In the genomic region with DNA sequence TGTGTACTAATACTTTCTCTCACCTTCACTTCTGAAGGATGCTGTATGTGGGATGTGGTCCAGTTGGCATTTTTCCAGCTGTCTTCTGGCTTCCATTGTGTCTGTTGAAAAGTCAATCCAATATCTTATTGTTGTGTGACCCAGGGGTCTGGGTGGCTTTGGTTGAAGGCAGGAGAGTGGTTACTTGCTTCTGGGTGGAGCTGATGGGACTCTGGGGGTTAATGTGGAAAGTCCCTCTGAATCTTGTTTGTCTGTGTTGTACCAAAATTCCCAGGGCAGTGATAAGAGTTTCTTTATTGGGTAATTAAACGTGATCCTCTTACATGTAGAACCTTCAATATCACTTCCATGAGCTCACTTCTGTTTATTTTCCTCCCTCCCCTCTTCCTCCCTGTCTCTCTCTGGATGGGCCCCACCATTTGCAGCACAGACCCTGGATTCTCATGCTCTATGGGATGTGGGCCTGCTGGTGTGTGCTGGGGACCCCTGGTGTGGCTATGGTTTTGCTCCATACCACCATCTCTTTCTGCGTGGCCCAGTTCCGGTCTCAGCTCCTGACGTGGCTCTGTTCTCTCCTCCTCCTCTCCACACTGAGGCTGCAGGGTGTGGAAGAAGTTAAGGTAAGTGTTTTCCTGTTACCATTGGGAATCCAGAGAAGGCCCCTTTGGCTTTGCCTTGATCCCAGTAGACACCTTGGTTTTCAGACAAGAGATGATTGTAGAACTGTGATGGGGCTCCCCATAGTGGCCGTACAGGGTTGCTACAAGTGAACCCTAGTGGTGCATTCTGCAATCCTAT, we compare ENCODE assay signal across 1 cellular context.
A peak's percentile ranks its signal among the peaks of the same experiment; 100 is the strongest.
TF ChIP-seq lines count a peak whose summit lies in the region.

No MANE protein-coding gene starts in this region.

TF ChIP-seq in HEK293, 187 proteins besides CTCF, POLR2A, EP300 and RAD21 (continued from another document):
- TF ChIP-seq, protein P1, sequence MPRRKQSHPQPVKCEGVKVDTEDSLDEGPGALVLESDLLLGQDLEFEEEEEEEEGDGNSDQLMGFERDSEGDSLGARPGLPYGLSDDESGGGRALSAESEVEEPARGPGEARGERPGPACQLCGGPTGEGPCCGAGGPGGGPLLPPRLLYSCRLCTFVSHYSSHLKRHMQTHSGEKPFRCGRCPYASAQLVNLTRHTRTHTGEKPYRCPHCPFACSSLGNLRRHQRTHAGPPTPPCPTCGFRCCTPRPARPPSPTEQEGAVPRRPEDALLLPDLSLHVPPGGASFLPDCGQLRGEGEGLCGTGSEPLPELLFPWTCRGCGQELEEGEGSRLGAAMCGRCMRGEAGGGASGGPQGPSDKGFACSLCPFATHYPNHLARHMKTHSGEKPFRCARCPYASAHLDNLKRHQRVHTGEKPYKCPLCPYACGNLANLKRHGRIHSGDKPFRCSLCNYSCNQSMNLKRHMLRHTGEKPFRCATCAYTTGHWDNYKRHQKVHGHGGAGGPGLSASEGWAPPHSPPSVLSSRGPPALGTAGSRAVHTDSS (tag by site-specific recombination; IDR thresholded peaks at IDR 0.05) = peak; percentile 50; the same call in 1 of the 2 replicates
- peak; percentile 28; the same call in 1 of the 2 replicates for TF ChIP-seq ZNF2 (tag by site-specific recombination; IDR thresholded peaks at IDR 0.05)
- TF ChIP-seq, protein P2, sequence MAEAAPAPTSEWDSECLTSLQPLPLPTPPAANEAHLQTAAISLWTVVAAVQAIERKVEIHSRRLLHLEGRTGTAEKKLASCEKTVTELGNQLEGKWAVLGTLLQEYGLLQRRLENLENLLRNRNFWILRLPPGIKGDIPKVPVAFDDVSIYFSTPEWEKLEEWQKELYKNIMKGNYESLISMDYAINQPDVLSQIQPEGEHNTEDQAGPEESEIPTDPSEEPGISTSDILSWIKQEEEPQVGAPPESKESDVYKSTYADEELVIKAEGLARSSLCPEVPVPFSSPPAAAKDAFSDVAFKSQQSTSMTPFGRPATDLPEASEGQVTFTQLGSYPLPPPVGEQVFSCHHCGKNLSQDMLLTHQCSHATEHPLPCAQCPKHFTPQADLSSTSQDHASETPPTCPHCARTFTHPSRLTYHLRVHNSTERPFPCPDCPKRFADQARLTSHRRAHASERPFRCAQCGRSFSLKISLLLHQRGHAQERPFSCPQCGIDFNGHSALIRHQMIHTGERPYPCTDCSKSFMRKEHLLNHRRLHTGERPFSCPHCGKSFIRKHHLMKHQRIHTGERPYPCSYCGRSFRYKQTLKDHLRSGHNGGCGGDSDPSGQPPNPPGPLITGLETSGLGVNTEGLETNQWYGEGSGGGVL (tag by site-specific recombination; IDR thresholded peaks at IDR 0.05) = peak; percentile 62
- no peak for TF ChIP-seq ZNF138 (tag by site-specific recombination; IDR thresholded peaks at IDR 0.05; ENCODE audit: borderline replicate concordance)
- no peak for TF ChIP-seq ZNF76 (tag by site-specific recombination; IDR thresholded peaks at IDR 0.05; ENCODE audit: borderline replicate concordance, low read depth)
- no peak for TF ChIP-seq ZNF112 (tag by site-specific recombination; IDR thresholded peaks at IDR 0.05)
- TF ChIP-seq, protein P3, sequence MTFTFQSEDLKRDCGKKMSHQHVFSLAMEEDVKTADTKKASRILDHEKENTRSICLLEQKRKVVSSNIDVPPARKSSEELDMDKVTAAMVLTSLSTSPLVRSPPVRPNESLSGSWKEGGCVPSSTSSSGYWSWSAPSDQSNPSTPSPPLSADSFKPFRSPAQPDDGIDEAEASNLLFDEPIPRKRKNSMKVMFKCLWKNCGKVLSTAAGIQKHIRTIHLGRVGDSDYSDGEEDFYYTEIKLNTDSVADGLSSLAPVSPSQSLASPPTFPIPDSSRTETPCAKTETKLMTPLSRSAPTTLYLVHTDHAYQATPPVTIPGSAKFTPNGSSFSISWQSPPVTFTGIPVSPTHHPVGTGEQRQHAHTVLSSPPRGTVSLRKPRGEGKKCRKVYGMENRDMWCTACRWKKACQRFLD (tag by site-specific recombination; IDR thresholded peaks at IDR 0.05) = no peak
- peak; percentile 51; the same call in 1 of the 2 replicates for TF ChIP-seq OSR2 (tag by site-specific recombination; IDR thresholded peaks at IDR 0.05)
- TF ChIP-seq ZBTB8A (tag by site-specific recombination; IDR thresholded peaks at IDR 0.05) = no peak; the same call in 1 of the 2 replicates
- no peak for TF ChIP-seq ZNF341 (tag by site-specific recombination; IDR thresholded peaks at IDR 0.05; ENCODE audit: low read depth)
- peak; percentile 71 for TF ChIP-seq WT1 (tag by site-specific recombination; IDR thresholded peaks at IDR 0.05)
- peak; percentile 96 for TF ChIP-seq ZFP69B (tag by site-specific recombination; IDR thresholded peaks at IDR 0.05)
- no peak for TF ChIP-seq ZNF416 (tag by site-specific recombination; IDR thresholded peaks at IDR 0.05)
- TF ChIP-seq, protein P4, sequence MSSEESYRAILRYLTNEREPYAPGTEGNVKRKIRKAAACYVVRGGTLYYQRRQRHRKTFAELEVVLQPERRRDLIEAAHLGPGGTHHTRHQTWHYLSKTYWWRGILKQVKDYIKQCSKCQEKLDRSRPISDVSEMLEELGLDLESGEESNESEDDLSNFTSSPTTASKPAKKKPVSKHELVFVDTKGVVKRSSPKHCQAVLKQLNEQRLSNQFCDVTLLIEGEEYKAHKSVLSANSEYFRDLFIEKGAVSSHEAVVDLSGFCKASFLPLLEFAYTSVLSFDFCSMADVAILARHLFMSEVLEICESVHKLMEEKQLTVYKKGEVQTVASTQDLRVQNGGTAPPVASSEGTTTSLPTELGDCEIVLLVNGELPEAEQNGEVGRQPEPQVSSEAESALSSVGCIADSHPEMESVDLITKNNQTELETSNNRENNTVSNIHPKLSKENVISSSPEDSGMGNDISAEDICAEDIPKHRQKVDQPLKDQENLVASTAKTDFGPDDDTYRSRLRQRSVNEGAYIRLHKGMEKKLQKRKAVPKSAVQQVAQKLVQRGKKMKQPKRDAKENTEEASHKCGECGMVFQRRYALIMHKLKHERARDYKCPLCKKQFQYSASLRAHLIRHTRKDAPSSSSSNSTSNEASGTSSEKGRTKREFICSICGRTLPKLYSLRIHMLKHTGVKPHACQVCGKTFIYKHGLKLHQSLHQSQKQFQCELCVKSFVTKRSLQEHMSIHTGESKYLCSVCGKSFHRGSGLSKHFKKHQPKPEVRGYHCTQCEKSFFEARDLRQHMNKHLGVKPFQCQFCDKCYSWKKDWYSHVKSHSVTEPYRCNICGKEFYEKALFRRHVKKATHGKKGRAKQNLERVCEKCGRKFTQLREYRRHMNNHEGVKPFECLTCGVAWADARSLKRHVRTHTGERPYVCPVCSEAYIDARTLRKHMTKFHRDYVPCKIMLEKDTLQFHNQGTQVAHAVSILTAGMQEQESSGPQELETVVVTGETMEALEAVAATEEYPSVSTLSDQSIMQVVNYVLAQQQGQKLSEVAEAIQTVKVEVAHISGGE (tag by site-specific recombination; conservative IDR thresholded peaks at IDR 0.05; ENCODE audit: low read depth) = 0 out of 2 replicates have a peak, but pooled peaks have one; percentile 8
- no peak for TF ChIP-seq ZEB2 (tag by site-specific recombination; IDR thresholded peaks at IDR 0.05)
- TF ChIP-seq ZNF302 (tag by site-specific recombination; IDR thresholded peaks at IDR 0.05; ENCODE audit: low read depth) = no peak
- TF ChIP-seq ZNF521 (tag by site-specific recombination; IDR thresholded peaks at IDR 0.05) = no peak
- TF ChIP-seq, protein P5, sequence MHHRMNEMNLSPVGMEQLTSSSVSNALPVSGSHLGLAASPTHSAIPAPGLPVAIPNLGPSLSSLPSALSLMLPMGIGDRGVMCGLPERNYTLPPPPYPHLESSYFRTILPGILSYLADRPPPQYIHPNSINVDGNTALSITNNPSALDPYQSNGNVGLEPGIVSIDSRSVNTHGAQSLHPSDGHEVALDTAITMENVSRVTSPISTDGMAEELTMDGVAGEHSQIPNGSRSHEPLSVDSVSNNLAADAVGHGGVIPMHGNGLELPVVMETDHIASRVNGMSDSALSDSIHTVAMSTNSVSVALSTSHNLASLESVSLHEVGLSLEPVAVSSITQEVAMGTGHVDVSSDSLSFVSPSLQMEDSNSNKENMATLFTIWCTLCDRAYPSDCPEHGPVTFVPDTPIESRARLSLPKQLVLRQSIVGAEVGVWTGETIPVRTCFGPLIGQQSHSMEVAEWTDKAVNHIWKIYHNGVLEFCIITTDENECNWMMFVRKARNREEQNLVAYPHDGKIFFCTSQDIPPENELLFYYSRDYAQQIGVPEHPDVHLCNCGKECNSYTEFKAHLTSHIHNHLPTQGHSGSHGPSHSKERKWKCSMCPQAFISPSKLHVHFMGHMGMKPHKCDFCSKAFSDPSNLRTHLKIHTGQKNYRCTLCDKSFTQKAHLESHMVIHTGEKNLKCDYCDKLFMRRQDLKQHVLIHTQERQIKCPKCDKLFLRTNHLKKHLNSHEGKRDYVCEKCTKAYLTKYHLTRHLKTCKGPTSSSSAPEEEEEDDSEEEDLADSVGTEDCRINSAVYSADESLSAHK (tag by site-specific recombination; IDR thresholded peaks at IDR 0.05) = peak; percentile 57; the same call in 1 of the 2 replicates
- peak; percentile 61; the same call in 1 of the 2 replicates for TF ChIP-seq ZNF335 (tag by site-specific recombination; conservative IDR thresholded peaks at IDR 0.05)
- TF ChIP-seq ZXDB (tag by site-specific recombination; IDR thresholded peaks at IDR 0.05) = peak; percentile 80
- TF ChIP-seq, protein P6, sequence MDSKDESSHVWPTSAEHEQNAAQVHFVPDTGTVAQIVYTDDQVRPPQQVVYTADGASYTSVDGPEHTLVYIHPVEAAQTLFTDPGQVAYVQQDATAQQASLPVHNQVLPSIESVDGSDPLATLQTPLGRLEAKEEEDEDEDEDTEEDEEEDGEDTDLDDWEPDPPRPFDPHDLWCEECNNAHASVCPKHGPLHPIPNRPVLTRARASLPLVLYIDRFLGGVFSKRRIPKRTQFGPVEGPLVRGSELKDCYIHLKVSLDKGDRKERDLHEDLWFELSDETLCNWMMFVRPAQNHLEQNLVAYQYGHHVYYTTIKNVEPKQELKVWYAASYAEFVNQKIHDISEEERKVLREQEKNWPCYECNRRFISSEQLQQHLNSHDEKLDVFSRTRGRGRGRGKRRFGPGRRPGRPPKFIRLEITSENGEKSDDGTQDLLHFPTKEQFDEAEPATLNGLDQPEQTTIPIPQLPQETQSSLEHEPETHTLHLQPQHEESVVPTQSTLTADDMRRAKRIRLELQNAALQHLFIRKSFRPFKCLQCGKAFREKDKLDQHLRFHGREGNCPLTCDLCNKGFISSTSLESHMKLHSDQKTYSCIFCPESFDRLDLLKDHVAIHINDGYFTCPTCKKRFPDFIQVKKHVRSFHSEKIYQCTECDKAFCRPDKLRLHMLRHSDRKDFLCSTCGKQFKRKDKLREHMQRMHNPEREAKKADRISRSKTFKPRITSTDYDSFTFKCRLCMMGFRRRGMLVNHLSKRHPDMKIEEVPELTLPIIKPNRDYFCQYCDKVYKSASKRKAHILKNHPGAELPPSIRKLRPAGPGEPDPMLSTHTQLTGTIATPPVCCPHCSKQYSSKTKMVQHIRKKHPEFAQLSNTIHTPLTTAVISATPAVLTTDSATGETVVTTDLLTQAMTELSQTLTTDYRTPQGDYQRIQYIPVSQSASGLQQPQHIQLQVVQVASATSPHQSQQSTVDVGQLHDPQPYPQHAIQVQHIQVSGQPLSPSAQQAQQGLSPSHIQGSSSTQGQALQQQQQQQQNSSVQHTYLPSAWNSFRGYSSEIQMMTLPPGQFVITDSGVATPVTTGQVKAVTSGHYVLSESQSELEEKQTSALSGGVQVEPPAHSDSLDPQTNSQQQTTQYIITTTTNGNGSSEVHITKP (tag by site-specific recombination; IDR thresholded peaks at IDR 0.05) = peak; percentile 76
- TF ChIP-seq ZNF585B (tag by site-specific recombination; IDR thresholded peaks at IDR 0.05) = peak; percentile 21; the same call in 1 of the 2 replicates
- TF ChIP-seq ZNF658 (tag by site-specific recombination; IDR thresholded peaks at IDR 0.05) = no peak
- TF ChIP-seq ZNF843 (tag by site-specific recombination; IDR thresholded peaks at IDR 0.05) = peak; percentile 82
- TF ChIP-seq ZNF664 (tag by site-specific recombination; IDR thresholded peaks at IDR 0.05) = no peak
